In genomic region chr17:82464567-82464929, GRCh38 we compare ENCODE assay signal across 21 cellular contexts. TPM values are rescaled to one million over a fixed set of nuclear protein-coding genes. Genes with fewer than 3 reads are reported as not detected.
DNase-seq lines count a peak whose midpoint lies in the region; ATAC-seq lines count a peak whose summit lies in the region.
"Had no signal": no experiment of that assay in that cellular context is flagged by ENCODE, and none has a peak within 500 bp of the region (broad histone marks: within the 10 kb centered on the region; RNA-seq: fewer than 3 reads in every experiment).

No MANE protein-coding gene starts in this region.

- H3K23ac ChIP-seq in neuronal stem cell (ENCODE audit: low read depth, low read length, poor library complexity), result peak overlapping the region; percentile 9

- H2AFZ ChIP-seq in neuronal stem cell (ENCODE audit: low read length), result no peak overlapping the region

- no peak overlapping the region for H3K9ac ChIP-seq in neuronal stem cell (ENCODE audit: low read depth, low read length, poor library complexity)

- DNase-seq in activated naive CD4-positive, alpha-beta T cell treated with anti-CD3 and anti-CD28 coated beads, Interleukin-2, amount 10 ng/mL, durations not matched to agents 7 days and 5 days, result no peak
- DNase-seq in activated naive CD4-positive, alpha-beta T cell treated with anti-CD3 and anti-CD28 coated beads, Interleukin-2, amount 50 U/mL, for 72 hours (ENCODE audit: low spot score in 2 of 2), result no peak
- DNase-seq in T-helper 17 cell (no peak), neuronal stem cell (ENCODE audit: low spot score) (no peak), NCI-H1417 treated with DMSO at 0.1 percent for 48 hours (lab: John Stamatoyannopoulos, UW) (no peak), NCI-H1105 treated with DMSO at 0.1 percent for 48 hours (lab: John Stamatoyannopoulos, UW) (no peak)
- DNase-seq in central memory CD4-positive, alpha-beta T cell, result no peak
- DNase-seq: BE2C, COR-L47, DMS 273 treated with DMSO at 0.1 percent for 48 hours, DND-41, NCI-H1105, NCI-H187, NCI-H2107, NCI-H510A, NCI-H748 treated with DMSO at 0.1 percent for 48 hours, SHP77 treated with DMSO at 0.1 percent for 48 hours had no signal

- H2BK15ac ChIP-seq in neuronal stem cell (ENCODE audit: low read length), result no peak overlapping the region

- H3K4me1 ChIP-seq in neuronal stem cell (ENCODE audit: control insufficient read depth in 2 of 2, insufficient read depth in 1 of 2, low read depth in 1 of 2, low read length in 2 of 2), result no peaks in the 10 kb centered on the region
- H3K4me1 ChIP-seq: BE2C had no signal

- H4K91ac ChIP-seq in neuronal stem cell (ENCODE audit: low read depth, low read length, poor library complexity), result no peak overlapping the region

- no peak overlapping the region for H2AK5ac ChIP-seq in neuronal stem cell (ENCODE audit: low read depth, low read length)

- no peak overlapping the region for H4K8ac ChIP-seq in neuronal stem cell (ENCODE audit: low read depth, low read length)

- no peaks in the 10 kb centered on the region for H3K9me3 Mint-ChIP-seq in activated naive CD4-positive, alpha-beta T cell treated with anti-CD3 and anti-CD28 coated beads, Interleukin-2, amount 10 ng/mL, durations not matched to agents 7 days and 5 days
- no peaks in the 10 kb centered on the region for H3K9me3 Mint-ChIP-seq in activated naive CD4-positive, alpha-beta T cell treated with anti-CD3 and anti-CD28 coated beads, Interleukin-2, amount 50 U/mL, for 72 hours
- no peaks in the 10 kb centered on the region for H3K9me3 Mint-ChIP-seq in IgD-negative memory B cell
- H3K9me3 Mint-ChIP-seq: CD4-positive, CD25-positive, alpha-beta regulatory T cell had no signal

- H2BK12ac ChIP-seq in neuronal stem cell (ENCODE audit: low read length), result no peak overlapping the region

- H3K9me3 ChIP-seq in T-helper 17 cell (ENCODE audit: control insufficient read depth, low read length, poor library complexity, severe bottlenecking) (no peaks in the 10 kb centered on the region), neuronal stem cell (replicated peaks in 1 of 2; ENCODE audit: control insufficient read depth in 2 of 2, insufficient read depth in 1 of 2, low read depth in 1 of 2, low read length in 2 of 2) (no peaks in the 10 kb centered on the region)
- H3K9me3 ChIP-seq: BE2C, HAP-1 had no signal

- H2BK5ac ChIP-seq in neuronal stem cell (ENCODE audit: low read length), result no peak overlapping the region

- H3K27ac Mint-ChIP-seq in activated naive CD4-positive, alpha-beta T cell treated with anti-CD3 and anti-CD28 coated beads, Interleukin-2, amount 10 ng/mL, durations not matched to agents 7 days and 5 days, result peak overlapping the region; percentile 62
- H3K27ac Mint-ChIP-seq in activated naive CD4-positive, alpha-beta T cell treated with anti-CD3 and anti-CD28 coated beads, Interleukin-2, amount 50 U/mL, for 72 hours, result peak overlapping the region in 1 of 2 donors; percentile 84
- H3K27ac Mint-ChIP-seq in IgD-negative memory B cell, result peak overlapping the region in 2 of 3 donors; percentile 7 to 8
- peak overlapping the region; percentile 56 for H3K27ac Mint-ChIP-seq in T-helper 17 cell

- H3K18ac ChIP-seq in neuronal stem cell (ENCODE audit: low read length), result no peak overlapping the region

- peaks cover 67% of the 10 kb centered on the region for H3K36me3 Mint-ChIP-seq in activated naive CD4-positive, alpha-beta T cell treated with anti-CD3 and anti-CD28 coated beads, Interleukin-2, amount 10 ng/mL, durations not matched to agents 7 days and 5 days
- peaks cover 12 to 47% of the 10 kb centered on the region in 2 donors for H3K36me3 Mint-ChIP-seq in activated naive CD4-positive, alpha-beta T cell treated with anti-CD3 and anti-CD28 coated beads, Interleukin-2, amount 50 U/mL, for 72 hours
- peaks cover 12% of the 10 kb centered on the region for H3K36me3 Mint-ChIP-seq in IgD-negative memory B cell
- H3K36me3 Mint-ChIP-seq in T-helper 17 cell (ENCODE audit: low read depth), result peaks cover 14% of the 10 kb centered on the region

- H3K4me3 Mint-ChIP-seq in activated naive CD4-positive, alpha-beta T cell treated with anti-CD3 and anti-CD28 coated beads, Interleukin-2, amount 10 ng/mL, durations not matched to agents 7 days and 5 days, result no peak overlapping the region
- H3K4me3 Mint-ChIP-seq in IgD-negative memory B cell (no peak overlapping the region), T-helper 17 cell (no peak overlapping the region)

- CTCF ChIA-PET in activated naive CD4-positive, alpha-beta T cell treated with anti-CD3 and anti-CD28 coated beads, Interleukin-2, amount 10 ng/mL, durations not matched to agents 7 days and 5 days (lab: Charles Lee), result no interaction called here

- H3K36me3 ChIP-seq in neuronal stem cell (replicated peaks in 1 of 2; ENCODE audit: control insufficient read depth in 2 of 2, insufficient read depth in 2 of 2, low read length in 2 of 2), result peaks cover 53 to 96% of the 10 kb centered on the region in 2 donors

- H3K27me3 Mint-ChIP-seq in activated naive CD4-positive, alpha-beta T cell treated with anti-CD3 and anti-CD28 coated beads, Interleukin-2, amount 10 ng/mL, durations not matched to agents 7 days and 5 days, result no peaks in the 10 kb centered on the region
- no peaks in the 10 kb centered on the region for H3K27me3 Mint-ChIP-seq in IgD-negative memory B cell
- no peaks in the 10 kb centered on the region for H3K27me3 Mint-ChIP-seq in T-helper 17 cell
- H3K27me3 Mint-ChIP-seq: CD4-positive, CD25-positive, alpha-beta regulatory T cell had no signal

- H3K4ac ChIP-seq in neuronal stem cell (ENCODE audit: low read length), result no peak overlapping the region

- H3K14ac ChIP-seq in neuronal stem cell (ENCODE audit: low read length), result no peak overlapping the region

- peaks cover 8% of the 10 kb centered on the region for H3K79me1 ChIP-seq in neuronal stem cell (ENCODE audit: low read depth, low read length)

- H3K4me3 ChIP-seq in neuronal stem cell (ENCODE audit: low read length in 2 of 2), result no peak overlapping the region
- H3K4me3 ChIP-seq: HAP-1 had no signal

- H3K4me2 ChIP-seq in neuronal stem cell (ENCODE audit: insufficient read depth, low read length, poor library complexity, severe bottlenecking), result no peak overlapping the region

- WGBS in neuronal stem cell (ENCODE audit: extremely low coverage in 2 of 2, insufficient read length in 2 of 2, insufficient replicate concordance in 1 of 2), 2 donors, result no CpG with 5 or more reads among the region's 11 CpGs

- no peak overlapping the region for H3K27ac ChIP-seq in neuronal stem cell (replicated peaks; ENCODE audit: low read length)
- H3K27ac ChIP-seq: HL-60 had no signal

- H3K4me1 Mint-ChIP-seq in activated naive CD4-positive, alpha-beta T cell treated with anti-CD3 and anti-CD28 coated beads, Interleukin-2, amount 10 ng/mL, durations not matched to agents 7 days and 5 days, result peaks cover 49% of the 10 kb centered on the region
- H3K4me1 Mint-ChIP-seq in IgD-negative memory B cell, result peaks cover 1 to 4% (median 3%) of the 10 kb centered on the region in 3 donors
- peaks cover 25% of the 10 kb centered on the region for H3K4me1 Mint-ChIP-seq in T-helper 17 cell

- no peak for ATAC-seq in activated naive CD4-positive, alpha-beta T cell treated with anti-CD3 and anti-CD28 coated beads, Interleukin-2, amount 50 U/mL, for 72 hours
- no peak for ATAC-seq in T-helper 17 cell

- H2BK120ac ChIP-seq in neuronal stem cell (ENCODE audit: low read depth, low read length), result no peak overlapping the region

- no peaks in the 10 kb centered on the region for H3K27me3 ChIP-seq in neuronal stem cell (ENCODE audit: control insufficient read depth in 3 of 3, insufficient read depth in 3 of 3, low read depth in 1 of 3, low read length in 3 of 3)
- H3K27me3 ChIP-seq: BE2C had no signal

RNA-seq across cellular contexts. Expression of gene NARF, which starts 6.0 kb away (rescaled TPM):
- total RNA-seq in activated naive CD4-positive, alpha-beta T cell treated with anti-CD3 and anti-CD28 coated beads, Interleukin-2, amount 50 U/mL, for 72 hours, result 100 to 1,000 TPM; 159 TPM
- polyA plus RNA-seq in IgD-negative memory B cell, result 76.2 TPM
- 10 to 100 TPM; 86.2 to 94.4 TPM for total RNA-seq in T-helper 17 cell
- polyA plus RNA-seq in neuronal stem cell (2013, experiment 1 of 2), result 107 TPM
- 107 TPM for polyA plus RNA-seq in neuronal stem cell (2013, experiment 2 of 2)

RNA-seq across cellular contexts. Expression of gene CYBC1, which starts 14.0 kb away (rescaled TPM):
- total RNA-seq in activated naive CD4-positive, alpha-beta T cell treated with anti-CD3 and anti-CD28 coated beads, Interleukin-2, amount 50 U/mL, for 72 hours, result 100 to 1,000 TPM; 205 to 401 TPM
- polyA plus RNA-seq in IgD-negative memory B cell, result 266 TPM
- total RNA-seq in T-helper 17 cell, result 100 to 1,000 TPM; 110 to 121 TPM
- 42.0 TPM for polyA plus RNA-seq in neuronal stem cell (2013, experiment 1 of 2)
- polyA plus RNA-seq in neuronal stem cell (2013, experiment 2 of 2), result 41.3 TPM

RNA-seq across cellular contexts. Expression of gene OGFOD3, which starts 46.2 kb away (rescaled TPM):
- total RNA-seq in activated naive CD4-positive, alpha-beta T cell treated with anti-CD3 and anti-CD28 coated beads, Interleukin-2, amount 50 U/mL, for 72 hours, result 10 to 100 TPM; 16.8 to 23.5 TPM
- 33.2 TPM for polyA plus RNA-seq in IgD-negative memory B cell
- total RNA-seq in T-helper 17 cell, result 10 to 100 TPM; 15.8 to 16.5 TPM
- polyA plus RNA-seq in neuronal stem cell (2013, experiment 1 of 2), result 14.8 TPM
- polyA plus RNA-seq in neuronal stem cell (2013, experiment 2 of 2), result 15.3 TPM

RNA-seq across cellular contexts. Expression of gene HEXD, which starts 46.4 kb away (rescaled TPM):
- total RNA-seq in activated naive CD4-positive, alpha-beta T cell treated with anti-CD3 and anti-CD28 coated beads, Interleukin-2, amount 50 U/mL, for 72 hours, result 10 to 100 TPM; 16.2 to 33.6 TPM
- 23.2 TPM for polyA plus RNA-seq in IgD-negative memory B cell
- total RNA-seq in T-helper 17 cell, result 10 to 100 TPM; 32.2 to 33.4 TPM
- polyA plus RNA-seq in neuronal stem cell (2013, experiment 1 of 2), result 19.9 TPM
- 19.4 TPM for polyA plus RNA-seq in neuronal stem cell (2013, experiment 2 of 2)

RNA-seq across cellular contexts. Expression of gene FOXK2, which starts 55.0 kb away (rescaled TPM):
- total RNA-seq in activated naive CD4-positive, alpha-beta T cell treated with anti-CD3 and anti-CD28 coated beads, Interleukin-2, amount 50 U/mL, for 72 hours, result 10 to 100 TPM; 56.2 to 67.4 TPM
- 5.8 TPM for polyA plus RNA-seq in IgD-negative memory B cell
- total RNA-seq in T-helper 17 cell, result 10 to 100 TPM; 41.5 to 42.7 TPM
- polyA plus RNA-seq in neuronal stem cell (2013, experiment 1 of 2), result 69.7 TPM
- polyA plus RNA-seq in neuronal stem cell (2013, experiment 2 of 2), result 71.0 TPM
